Comparison of ENCODE assay signal across 2 cellular contexts in genomic region chr11:103737791-103738190, GRCh38.
TF ChIP-seq lines count a peak whose summit lies in the region.

No MANE protein-coding gene starts in this region.

TF ChIP-seq in SK-N-SH treated with all-trans-retinoic acid at 6 μM for 48 hours, 23 proteins besides CTCF, POLR2A, EP300 and RAD21 (continued from another document):
- TF ChIP-seq CREB5 (CRISPR knock-in tag; IDR thresholded peaks at IDR 0.05; ENCODE audit: low read depth) (no peak), ZNF565 (CRISPR knock-in tag; conservative IDR thresholded peaks at IDR 0.05; ENCODE audit: low read depth) (no peak), ZFP30 (CRISPR knock-in tag; IDR thresholded peaks at IDR 0.05) (no peak), RARB (CRISPR knock-in tag; IDR thresholded peaks at IDR 0.05) (no peak), BACH2 (CRISPR knock-in tag; IDR thresholded peaks at IDR 0.05; ENCODE audit: borderline replicate concordance) (no peak), ESRRG (CRISPR knock-in tag; IDR thresholded peaks at IDR 0.05) (no peak), PATZ1 (CRISPR knock-in tag; IDR thresholded peaks at IDR 0.05; ENCODE audit: borderline replicate concordance) (no peak), ZNF70 (CRISPR knock-in tag; IDR thresholded peaks at IDR 0.05) (no peak), PPARA (CRISPR knock-in tag; IDR thresholded peaks at IDR 0.05; ENCODE audit: borderline replicate concordance) (no peak), ZNF8 (CRISPR knock-in tag; IDR thresholded peaks at IDR 0.05) (no peak), ARNTL (CRISPR knock-in tag; IDR thresholded peaks at IDR 0.05; ENCODE audit: borderline replicate concordance, low read depth) (no peak)

TF ChIP-seq in SK-N-SH, 30 proteins besides CTCF, POLR2A, EP300 and RAD21 (continued from another document):
- TF ChIP-seq USF2 (IDR thresholded peaks at IDR 0.05; ENCODE audit: borderline replicate concordance, low read depth, low read length) (no peak), CHD2 (IDR thresholded peaks at IDR 0.05; ENCODE audit: low read length, partially characterized antibody) (no peak), FOXM1 (IDR thresholded peaks at IDR 0.05; ENCODE audit: low read depth) (no peak), PBX3 (IDR thresholded peaks at IDR 0.05) (no peak), JUND (IDR thresholded peaks at IDR 0.05) (no peak), RXRA (IDR thresholded peaks at IDR 0.05; ENCODE audit: borderline replicate concordance, low read depth) (no peak)
